10 cellular contexts compared by ENCODE assay signal in the genomic region with DNA sequence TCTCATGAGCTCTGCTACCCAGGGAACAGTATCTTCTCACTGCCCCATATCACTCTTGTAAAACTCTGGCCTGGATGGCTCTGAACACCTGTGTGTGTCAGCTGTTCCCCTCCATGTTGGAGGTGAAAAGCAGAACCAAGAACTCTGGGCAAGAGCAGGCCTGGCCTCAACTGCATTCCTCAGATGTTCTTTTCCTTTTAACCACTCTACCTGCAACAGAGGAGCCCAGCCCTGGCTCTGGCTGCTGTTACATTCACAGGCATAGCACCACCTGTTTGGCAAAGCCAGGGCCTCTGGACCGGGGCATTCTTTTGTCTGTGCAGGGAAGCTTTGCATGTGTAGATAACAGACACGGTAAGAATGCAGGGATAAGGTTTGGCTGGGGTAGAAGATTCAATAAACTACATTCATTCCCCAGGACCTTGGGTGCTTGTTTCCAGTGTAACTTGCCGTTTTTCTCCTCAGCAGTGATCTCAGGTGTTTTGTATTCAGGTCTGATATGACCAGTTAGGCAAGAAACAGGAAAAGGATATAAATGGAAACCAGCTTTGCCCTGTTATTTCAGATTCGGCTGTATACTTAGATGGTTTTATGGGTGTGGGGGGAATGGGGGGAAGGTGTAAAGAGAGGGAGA.
DNase-seq lines count a peak whose midpoint lies in the region; ATAC-seq and TF ChIP-seq lines count a peak whose summit lies in the region.
"Had no signal": no experiment of that assay in that cellular context is flagged by ENCODE, and none has a peak within 500 bp of the region (broad histone marks: within the 10 kb centered on the region; RNA-seq: fewer than 3 reads in every experiment).

No MANE protein-coding gene starts in this region.

- peaks cover 17% of the 10 kb centered on the region for H3K4me1 ChIP-seq in OCI-LY1 (ENCODE audit: insufficient read depth, low read length, severe bottlenecking)
- no peaks in the 10 kb centered on the region for H3K4me1 ChIP-seq in CD4-positive, alpha-beta memory T cell (ENCODE audit: insufficient read depth, low read length)

- no peaks in the 10 kb centered on the region for H3K9me3 ChIP-seq in OCI-LY1 (ENCODE audit: low read length)
- no peaks in the 10 kb centered on the region for H3K9me3 ChIP-seq in CD4-positive, alpha-beta memory T cell (ENCODE audit: control insufficient read depth in 1 of 2, low read length in 2 of 2)

- no peak overlapping the region for H3K4me3 ChIP-seq in OCI-LY1 (ENCODE audit: low read depth, low read length, poor library complexity, severe bottlenecking)
- no peak overlapping the region for H3K4me3 ChIP-seq in CD4-positive, alpha-beta memory T cell (ENCODE audit: low read length in 2 of 2)

- H2AFZ ChIP-seq in OCI-LY1 (ENCODE audit: low read length) = no peak overlapping the region

- no peaks in the 10 kb centered on the region for H3K79me2 ChIP-seq in OCI-LY1 (ENCODE audit: insufficient read depth, low read length)

- H3K9me3 Mint-ChIP-seq in nephron = no peaks in the 10 kb centered on the region
- no peaks in the 10 kb centered on the region for H3K9me3 Mint-ChIP-seq in CD4-positive, alpha-beta memory T cell

- TF ChIP-seq CTCF in OCI-LY1 (IDR thresholded peaks at IDR 0.05; ENCODE audit: low read length) (no peak), nephron (IDR thresholded peaks at IDR 0.05; ENCODE audit: unreplicated experiment in 3 of 3) (no peak)

- H3K27ac ChIP-seq in OCI-LY1 (ENCODE audit: low read depth, low read length, poor library complexity, severe bottlenecking) = no peak overlapping the region
- no peak overlapping the region for H3K27ac ChIP-seq in CD4-positive, alpha-beta memory T cell (ENCODE audit: low read depth, low read length)

- H3K36me3 ChIP-seq in OCI-LY1 (ENCODE audit: insufficient read depth, low read length) = no peaks in the 10 kb centered on the region
- no peaks in the 10 kb centered on the region for H3K36me3 ChIP-seq in CD4-positive, alpha-beta memory T cell (ENCODE audit: insufficient read depth, low read length)

- no peak overlapping the region for H3K4me3 Mint-ChIP-seq in nephron
- no peak overlapping the region for H3K4me3 Mint-ChIP-seq in CD4-positive, alpha-beta memory T cell

- H3K4me1 Mint-ChIP-seq in nephron = peaks cover 38% of the 10 kb centered on the region
- H3K4me1 Mint-ChIP-seq in CD4-positive, alpha-beta memory T cell = peaks cover 4 to 7% (median 5%) of the 10 kb centered on the region in 4 donors

- no peaks in the 10 kb centered on the region for H3K27me3 ChIP-seq in OCI-LY1 (ENCODE audit: insufficient read depth, low read length)
- no peaks in the 10 kb centered on the region for H3K27me3 ChIP-seq in CD4-positive, alpha-beta memory T cell (ENCODE audit: insufficient read depth, low read length)

- H4K20me1 ChIP-seq in OCI-LY1 (ENCODE audit: insufficient read depth, low read length) = no peaks in the 10 kb centered on the region

- DNase-seq in mesenteric fat pad (ENCODE audit: low spot score) (no peak), NCI-H82 treated with DMSO at 0.1 percent for 48 hours (lab: John Stamatoyannopoulos, UW; ENCODE audit: unreplicated experiment) (no peak)
- DNase-seq in CD4-positive, alpha-beta memory T cell = no peak
- no peak for DNase-seq in NK-92 treated with Interleukin-12 subunit alpha and Interleukin-12 subunit beta, amount 100 ng/mL, for 24 hours (lab: John Stamatoyannopoulos, UW)
- DNase-seq: DMS 273 treated with DMSO at 0.1 percent for 48 hours, NCI-H1092 had no signal

- H3K36me3 Mint-ChIP-seq in nephron (ENCODE audit: low read depth) = no peaks in the 10 kb centered on the region
- no peaks in the 10 kb centered on the region for H3K36me3 Mint-ChIP-seq in CD4-positive, alpha-beta memory T cell

- peaks cover 4% of the 10 kb centered on the region for H3K27me3 Mint-ChIP-seq in nephron (ENCODE audit: low read depth)
- H3K27me3 Mint-ChIP-seq in CD4-positive, alpha-beta memory T cell = no peaks in the 10 kb centered on the region

- H3F3A ChIP-seq in OCI-LY1 (ENCODE audit: insufficient read depth, low read length) = no peaks in the 10 kb centered on the region

- POLR2A ChIA-PET in CD4-positive, alpha-beta memory T cell (lab: Charles Lee; ENCODE audit: partially characterized antibody) = no interaction called here

- H3K27ac Mint-ChIP-seq in nephron = peak overlapping the region; percentile 37 to 57 (median 45)
- H3K27ac Mint-ChIP-seq in CD4-positive, alpha-beta memory T cell = peak overlapping the region in 1 of 7 donors; percentile 22

- H3K9ac ChIP-seq in OCI-LY1 (ENCODE audit: low read length) = no peak overlapping the region

- intact Hi-C loops in CD4-positive, alpha-beta memory T cell (cut with micrococcal nuclease) = loop anchor here (10.0 kb wide), 1 partner anchor 576 kb away; a partner anchor contains a TSS

- ATAC-seq in GM18868 (IDR thresholded peaks at IDR 0.05; ENCODE audit: unreplicated experiment) (peak; percentile 59), HG02642 (IDR thresholded peaks at IDR 0.05; ENCODE audit: poor library complexity, unreplicated experiment) (peak; percentile 62)

- H3K9me2 ChIP-seq in OCI-LY1 (ENCODE audit: low read depth, low read length) = no peaks in the 10 kb centered on the region

- peak overlapping the region; percentile 22; the same call in 1 of the 2 replicates for H3K4me2 ChIP-seq in OCI-LY1 (ENCODE audit: low read length)

- CTCF ChIA-PET in CD4-positive, alpha-beta memory T cell (lab: Charles Lee; ENCODE audit: partially characterized antibody) = no interaction called here
